8 cellular contexts compared by ENCODE assay signal in genomic region chr7:66629659-66630058, GRCh38. TPM values are rescaled to one million over a fixed set of nuclear protein-coding genes. Genes with fewer than 3 reads are reported as not detected.
A peak's percentile ranks its signal among the peaks of the same experiment; 100 is the strongest.
DNase-seq lines count a peak whose midpoint lies in the region; ATAC-seq, FAIRE-seq and TF ChIP-seq lines count a peak whose summit lies in the region.

No MANE protein-coding gene starts in this region.

- H3K36me3 Mint-ChIP-seq in activated CD4-positive, alpha-beta memory T cell treated with anti-CD3 and anti-CD28 coated beads, Interleukin-2, amount 10 ng/mL, durations not matched to agents 7 days and 5 days (ENCODE audit: low read depth) = peaks cover 31% of the 10 kb centered on the region

- H3K27me3 Mint-ChIP-seq in activated CD4-positive, alpha-beta memory T cell treated with anti-CD3 and anti-CD28 coated beads, Interleukin-2, amount 10 ng/mL, durations not matched to agents 7 days and 5 days = no peaks in the 10 kb centered on the region

- H3K4me1 ChIP-seq in hepatocyte (ENCODE audit: insufficient read depth) (peaks cover 14% of the 10 kb centered on the region), smooth muscle cell (ENCODE audit: low read depth) (peaks cover 4% of the 10 kb centered on the region)

- DNase-seq in H7 = no peak
- no peak for DNase-seq in activated CD4-positive, alpha-beta memory T cell treated with anti-CD3 and anti-CD28 coated beads, Interleukin-2, amount 10 ng/mL, durations not matched to agents 7 days and 5 days
- no peak for DNase-seq in hepatocyte (ENCODE audit: low spot score)
- no peak for DNase-seq in smooth muscle cell (lab: John Stamatoyannopoulos, UW; ENCODE audit: unreplicated experiment)
- no peak for DNase-seq in NCI-H2029 treated with DMSO at 0.1 percent for 48 hours (lab: John Stamatoyannopoulos, UW)
- no peak for DNase-seq in urothelium cell line (ENCODE audit: low spot score)
- DNase-seq in GM19239 (ENCODE audit: insufficient read length, low spot score) = no peak

- H3K9me3 ChIP-seq in hepatocyte (ENCODE audit: low read depth) (no peaks in the 10 kb centered on the region), smooth muscle cell (replicated peaks; ENCODE audit: low read depth) (no peaks in the 10 kb centered on the region)

- POLR2A ChIA-PET in activated CD4-positive, alpha-beta memory T cell treated with anti-CD3 and anti-CD28 coated beads, Interleukin-2, amount 10 ng/mL, durations not matched to agents 7 days and 5 days (lab: Charles Lee) = interaction anchor here (0.6 to 3.5 kb wide), 5 partner anchors 25 to 216 kb away, joined by 3 to 26 read pairs (median 12); partner anchors contain the start of gene RABGEF1

- H3K27ac ChIP-seq in hepatocyte = peak overlapping the region; percentile 93
- H3K27ac ChIP-seq in smooth muscle cell (ENCODE audit: low read depth) = peak overlapping the region; percentile 87

- H4K20me1 ChIP-seq in hepatocyte (ENCODE audit: insufficient read depth, poor library complexity, severe bottlenecking) (no peaks in the 10 kb centered on the region), smooth muscle cell (ENCODE audit: low read depth) (no peaks in the 10 kb centered on the region)

- FAIRE-seq in urothelium cell line (lab: Jason Lieb, UNC) (no peak), GM19239 (lab: Jason Lieb, UNC) (no peak)

- peaks cover 21% of the 10 kb centered on the region for H3K79me2 ChIP-seq in hepatocyte
- peaks cover 20% of the 10 kb centered on the region for H3K79me2 ChIP-seq in smooth muscle cell (ENCODE audit: low read depth)

- H3K4me1 Mint-ChIP-seq in activated CD4-positive, alpha-beta memory T cell treated with anti-CD3 and anti-CD28 coated beads, Interleukin-2, amount 10 ng/mL, durations not matched to agents 7 days and 5 days = peaks cover 57% of the 10 kb centered on the region

- peak overlapping the region; percentile 94 for H3K27ac Mint-ChIP-seq in activated CD4-positive, alpha-beta memory T cell treated with anti-CD3 and anti-CD28 coated beads, Interleukin-2, amount 10 ng/mL, durations not matched to agents 7 days and 5 days

- peak overlapping the region; percentile 81 for H3K9ac ChIP-seq in smooth muscle cell (ENCODE audit: low read depth)

- H3K4me3 Mint-ChIP-seq in activated CD4-positive, alpha-beta memory T cell treated with anti-CD3 and anti-CD28 coated beads, Interleukin-2, amount 10 ng/mL, durations not matched to agents 7 days and 5 days = peak overlapping the region; percentile 74

- H3K4me2 ChIP-seq in hepatocyte (peak overlapping the region; percentile 95), smooth muscle cell (peak overlapping the region; percentile 94)

- peaks cover 1% of the 10 kb centered on the region for H3K36me3 ChIP-seq in H7 (replicated peaks; ENCODE audit: control insufficient read depth, insufficient read depth, low read length)
- H3K36me3 ChIP-seq in hepatocyte (replicated peaks; ENCODE audit: insufficient read depth, low read depth) = no peaks in the 10 kb centered on the region
- H3K36me3 ChIP-seq in smooth muscle cell (ENCODE audit: low read depth) = no peaks in the 10 kb centered on the region

- H3K9me2 ChIP-seq in hepatocyte (replicated peaks; ENCODE audit: insufficient read depth) = no peaks in the 10 kb centered on the region

- peaks cover 13% of the 10 kb centered on the region for H3F3A ChIP-seq in smooth muscle cell (ENCODE audit: low read depth)

- H3K27me3 ChIP-seq in H7 (ENCODE audit: control insufficient read depth, insufficient read depth, low read length) (no peaks in the 10 kb centered on the region), hepatocyte (no peaks in the 10 kb centered on the region), smooth muscle cell (ENCODE audit: low read depth) (no peaks in the 10 kb centered on the region)

- peak overlapping the region; percentile 52 for H2AFZ ChIP-seq in hepatocyte
- no peak overlapping the region for H2AFZ ChIP-seq in smooth muscle cell (ENCODE audit: low read depth)

- H3K4me3 ChIP-seq in H7 (ENCODE audit: insufficient read depth, low read depth, low read length) = peak overlapping the region; percentile 40
- H3K4me3 ChIP-seq in hepatocyte = peak overlapping the region; percentile 53
- peak overlapping the region; percentile 68 for H3K4me3 ChIP-seq in smooth muscle cell

- 77% methylated on average over 5 of the region's 5 CpGs for WGBS in hepatocyte (ENCODE audit: low lambda C conversion rate, missing lambda C conversion rate)
- 77% methylated on average over 5 of the region's 5 CpGs for WGBS in smooth muscle cell (ENCODE audit: low lambda C conversion rate)

- no peak for ATAC-seq in GM18498 (IDR thresholded peaks at IDR 0.05; ENCODE audit: unreplicated experiment)

- no peak for TF ChIP-seq CTCF in hepatocyte (IDR thresholded peaks at IDR 0.05; ENCODE audit: poor library complexity)
- no peak for TF ChIP-seq CTCF in smooth muscle cell (IDR thresholded peaks at IDR 0.05; ENCODE audit: borderline replicate concordance, insufficient read depth, poor library complexity, severe bottlenecking)

- CTCF ChIA-PET in activated CD4-positive, alpha-beta memory T cell treated with anti-CD3 and anti-CD28 coated beads, Interleukin-2, amount 10 ng/mL, durations not matched to agents 7 days and 5 days (lab: Charles Lee) = interaction anchor here (1.2 kb wide), 1 partner anchor 24 kb away, joined by 3 read pairs; no protein-coding TSS in a partner anchor

- H3K9me3 Mint-ChIP-seq in activated CD4-positive, alpha-beta memory T cell treated with anti-CD3 and anti-CD28 coated beads, Interleukin-2, amount 10 ng/mL, durations not matched to agents 7 days and 5 days = no peaks in the 10 kb centered on the region

RNA-seq across cellular contexts. Expression of gene KCTD7, which starts 1.0 kb away (rescaled TPM):
- total RNA-seq in H7 (2014; rRNA removed; shearing (Covaris generic)) = 11.6 and 20.5 TPM in 2 replicates
- total RNA-seq in activated CD4-positive, alpha-beta memory T cell treated with anti-CD3 and anti-CD28 coated beads, Interleukin-2, amount 10 ng/mL, durations not matched to agents 7 days and 5 days = 10 to 100 TPM; 31.9 to 33.8 TPM
- total RNA-seq in hepatocyte (9.4 and 15.9 TPM in 2 replicates), smooth muscle cell (6.3 and 8.1 TPM in 2 replicates)
- polyA plus RNA-seq in hepatocyte (6.9 and 7.2 TPM in 2 replicates), smooth muscle cell (3.9 and 4.8 TPM in 2 replicates)
